ENCODE assay signal across 8 cellular contexts in genomic region chr15:45378913-45379262, GRCh38. TPM values are rescaled to one million over a fixed set of nuclear protein-coding genes. Genes with fewer than 3 reads are reported as not detected.
DNase-seq lines count a peak whose midpoint lies in the region; ATAC-seq, FAIRE-seq and TF ChIP-seq lines count a peak whose summit lies in the region.

No MANE protein-coding gene starts in this region.

- H3K4me3 ChIP-seq in A549 = peak overlapping the region; percentile 57
- peak overlapping the region; percentile 57 for H3K4me3 ChIP-seq in effector memory CD4-positive, alpha-beta T cell (ENCODE audit: insufficient read depth, low read depth, low read length, poor library complexity, severe bottlenecking)

- H3K4me3 Mint-ChIP-seq in IgD-negative memory B cell (peak overlapping the region; percentile 88 to 97 (median 92)), naive B cell (peak overlapping the region; percentile 75 to 95 (median 90))

- peaks cover 5% of the 10 kb centered on the region; the same call in 1 of the 3 replicates for H3K4me1 ChIP-seq in A549
- peaks cover 17% of the 10 kb centered on the region for H3K4me1 ChIP-seq in effector memory CD4-positive, alpha-beta T cell (ENCODE audit: control insufficient read depth, insufficient read depth, low read length, poor library complexity, severe bottlenecking)

- no peak for FAIRE-seq in A549 (lab: Jason Lieb, UNC)

- H3K9me3 Mint-ChIP-seq in IgD-negative memory B cell = no peaks in the 10 kb centered on the region
- H3K9me3 Mint-ChIP-seq in naive B cell = no peaks in the 10 kb centered on the region

- DNase-seq in A549 (ENCODE audit: low read depth in 1 of 2, low spot score in 1 of 2) = no peak
- DNase-seq in effector memory CD4-positive, alpha-beta T cell = no peak
- no peak for DNase-seq in naive B cell
- no peak for DNase-seq in stimulated activated naive CD4-positive, alpha-beta T cell (lab: John Stamatoyannopoulos, UW)
- no peak for DNase-seq in SK-N-DZ (ENCODE audit: low spot score)
- DNase-seq in NCI-H2081 treated with DMSO at 0.1 percent for 48 hours (lab: John Stamatoyannopoulos, UW) = no peak

- no peaks in the 10 kb centered on the region for H3K9me3 ChIP-seq in A549
- H3K9me3 ChIP-seq in effector memory CD4-positive, alpha-beta T cell (ENCODE audit: control insufficient read depth, low read length) = no peaks in the 10 kb centered on the region

- H3K27ac Mint-ChIP-seq in IgD-negative memory B cell (peak overlapping the region; percentile 66 to 95 (median 87)), naive B cell (peak overlapping the region in 5 of 6 donors; percentile 72 to 95 (median 93))

- H3K27me3 ChIP-seq in effector memory CD4-positive, alpha-beta T cell (replicated peaks; ENCODE audit: control insufficient read depth, insufficient read depth, low read length, poor library complexity, severe bottlenecking) = peaks cover 23% of the 10 kb centered on the region

- H3K27me3 Mint-ChIP-seq in IgD-negative memory B cell (no peaks in the 10 kb centered on the region), naive B cell (peaks cover 0 to 47% (median 43%) of the 10 kb centered on the region in 3 donors)

- no peak for TF ChIP-seq RAD21 in A549 (conservative IDR thresholded peaks at IDR 0.05 in 1 of 2, IDR thresholded peaks at IDR 0.05 in 1 of 2)

- H3K36me3 ChIP-seq in effector memory CD4-positive, alpha-beta T cell (ENCODE audit: control insufficient read depth, insufficient read depth, low read length) = no peaks in the 10 kb centered on the region

- H3K27ac ChIP-seq in A549 = peak overlapping the region; percentile 77 to 93; a peak in 5 of 6 replicates
- no peak overlapping the region for H3K27ac ChIP-seq in effector memory CD4-positive, alpha-beta T cell (ENCODE audit: insufficient read depth, low read length, poor library complexity, severe bottlenecking)

- H3K36me3 Mint-ChIP-seq in IgD-negative memory B cell (peaks cover 2% of the 10 kb centered on the region), naive B cell (peaks cover 0 to 13% of the 10 kb centered on the region in 2 donors)

- ATAC-seq in A549 = no peak
- no peak for ATAC-seq in naive B cell (ENCODE audit: low read depth in 2 of 2)
- no peak for ATAC-seq in GM18861 (IDR thresholded peaks at IDR 0.05; ENCODE audit: unreplicated experiment)

- TF ChIP-seq CTCF in A549 (IDR thresholded peaks at IDR 0.05) = no peak

- H3K4me1 Mint-ChIP-seq in IgD-negative memory B cell (peaks cover 15 to 24% (median 17%) of the 10 kb centered on the region in 3 donors), naive B cell (peaks cover 16 to 32% (median 19%) of the 10 kb centered on the region in 3 donors)

- POLR2A ChIA-PET in A549 (lab: Yijun Ruan, JAX) = interaction anchor here (1.5 kb wide), 1 partner anchor 23 kb away, joined by 3 read pairs; a partner anchor contains a TSS

- CTCF ChIA-PET in A549 (lab: Yijun Ruan, JAX) = interaction anchor here (1.0 to 1.2 kb wide), 2 partner anchors 173 to 216 kb away, joined by 4 to 5 read pairs; no protein-coding TSS in a partner anchor

- peak overlapping the region; percentile 99 for H3K4me2 ChIP-seq in A549

- TF ChIP-seq EP300 in A549 (IDR thresholded peaks at IDR 0.05) = no peak

- WGBS in A549 (ENCODE audit: missing lambda C conversion rate) = 74% methylated on average over 11 of the region's 11 CpGs

- no peak for TF ChIP-seq POLR2A in A549 (IDR thresholded peaks at IDR 0.05; ENCODE audit: low read length)

TF ChIP-seq in A549, 52 proteins besides CTCF, POLR2A, EP300 and RAD21:
- TF ChIP-seq REST (IDR thresholded peaks at IDR 0.05) (no peak), RCOR1 (IDR thresholded peaks at IDR 0.05; ENCODE audit: low read depth, low read length) (no peak), BCL3 (IDR thresholded peaks at IDR 0.05) (no peak), CBX8 (IDR thresholded peaks at IDR 0.05) (no peak), ZFP36 (IDR thresholded peaks at IDR 0.05; ENCODE audit: borderline replicate concordance, partially characterized antibody) (no peak), SREBF2 (IDR thresholded peaks at IDR 0.05) (no peak), MAX (IDR thresholded peaks at IDR 0.05) (no peak), CEBPB (IDR thresholded peaks at IDR 0.05) (no peak), RARB (CRISPR knock-in tag; IDR thresholded peaks at IDR 0.05) (no peak)

RNA-seq across cellular contexts. Expression of gene GATM, which starts 0.5 kb away (rescaled TPM):
- polyA plus RNA-seq in A549 (2011; rRNA removed) = 6.5 and 8.5 TPM in 2 replicates
- polyA plus RNA-seq in A549 (2012; cell fraction: cytosol; rRNA removed) = 3.3 and 3.5 TPM in 2 replicates
- polyA plus RNA-seq in A549 (2012; cell fraction: nucleus; rRNA removed) = 1.9 and 2.7 TPM in 2 replicates
- polyA plus RNA-seq in A549 (2017; fragmentation: RNase III; extraction: RNeasy Plus Mini Kit Qiagen cat#74134 plus additional on column Dnase treatment) = 3.4 to 4.0 TPM (median 3.7 TPM) in 3 replicates
- polyA minus RNA-seq in A549 (2011; rRNA and poly(A)+ RNA removed) = 5.6 and 9.2 TPM in 2 replicates
- 17.8 TPM for polyA plus RNA-seq in IgD-negative memory B cell
- polyA plus RNA-seq in naive B cell (ENCODE audit: low read depth in 6 of 6) = 10 to 100 TPM in 3 of 6 donors, 1 to 10 TPM in 3; 1.9 to 26.7 (median 12.0) TPM
- 1.1 and 1.7 TPM in 2 replicates for polyA plus RNA-seq in SK-N-DZ (2014; cell fraction: cytosol; rRNA removed)
- 1.4 and 5.8 TPM in 2 replicates for polyA plus RNA-seq in SK-N-DZ (2014; cell fraction: nucleus; rRNA removed)
